ENCODE assay signal across 8 cellular contexts in genomic region chr12:66188584-66189475, GRCh38. TPM values are rescaled to one million over a fixed set of nuclear protein-coding genes. Genes with fewer than 3 reads are reported as not detected.
DNase-seq lines count a peak whose midpoint lies in the region; TF ChIP-seq lines count a peak whose summit lies in the region.

IRAK3 (plus strand) TSS chr12:66189214; CDS start chr12:66189300, 86 bp downstream.

- no peak within 1 kb of the TSS for H3K9ac ChIP-seq in MM.1S (ENCODE audit: low read length)

- H3F3A ChIP-seq in MM.1S (ENCODE audit: insufficient read depth, low read length): no peaks in the 10 kb centered on the region

- H3K36me3 Mint-ChIP-seq in glutamatergic neuron (ENCODE audit: unreplicated experiment) (peaks cover 11% of the 10 kb centered on the region), osteocyte (ENCODE audit: unreplicated experiment) (no peaks in the 10 kb centered on the region)

- H3K27ac Mint-ChIP-seq in glutamatergic neuron (ENCODE audit: unreplicated experiment) (no peak within 1 kb of the TSS), osteocyte (ENCODE audit: unreplicated experiment) (no peak within 1 kb of the TSS)

- no peaks in the 10 kb centered on the region for H3K79me2 ChIP-seq in MM.1S (ENCODE audit: low read length)

- TF ChIP-seq CTCF in glutamatergic neuron (IDR thresholded peaks at IDR 0.05; ENCODE audit: partially characterized antibody, unreplicated experiment) (no peak), osteocyte (IDR thresholded peaks at IDR 0.05) (no peak), MM.1S (IDR thresholded peaks at IDR 0.05; ENCODE audit: low read length) (no peak)

- H3K27ac ChIP-seq in MM.1S (ENCODE audit: low read length): no peak within 1 kb of the TSS

- H3K4me3 Mint-ChIP-seq in glutamatergic neuron (ENCODE audit: unreplicated experiment) (peak within 1 kb of the TSS; percentile 89), osteocyte (ENCODE audit: unreplicated experiment) (peak within 1 kb of the TSS; percentile 52)

- in situ Hi-C loops in HAP-1 (cut with MboI; ENCODE audit: low sequenced_read_pairs): no loop called here

- no peaks in the 10 kb centered on the region for H3K4me1 Mint-ChIP-seq in glutamatergic neuron (ENCODE audit: low read depth, unreplicated experiment)
- H3K4me1 Mint-ChIP-seq in osteocyte (ENCODE audit: unreplicated experiment): no peaks in the 10 kb centered on the region

- H3K9me3 ChIP-seq in HAP-1 (no peaks in the 10 kb centered on the region), MM.1S (replicated peaks; ENCODE audit: insufficient read depth, low read length) (no peaks in the 10 kb centered on the region)

- DNase-seq in NCI-H1105 treated with DMSO at 0.1 percent for 48 hours (lab: John Stamatoyannopoulos, UW) (peak; percentile 4), NCI-H1105 (lab: John Stamatoyannopoulos, UW) (no peak), HAP-1 (ENCODE audit: low spot score in 2 of 2) (peak in 1 of 2 experiments; percentile 35), NCI-H2029 treated with DMSO at 0.1 percent for 48 hours (lab: John Stamatoyannopoulos, UW) (peak; percentile 25), activated gamma-delta T cell treated with Interleukin-2 at 50 U/mL for 16 hours (peak; percentile 12), glutamatergic neuron (peak; percentile 59), osteocyte (ENCODE audit: extremely low spot score, unreplicated experiment) (peak; percentile 83), MM.1S (no peak)

- H3K4me1 ChIP-seq in HAP-1: no peaks in the 10 kb centered on the region
- no peaks in the 10 kb centered on the region for H3K4me1 ChIP-seq in MM.1S (ENCODE audit: low read length)

- H3K36me3 ChIP-seq in HAP-1 (replicated peaks): no peaks in the 10 kb centered on the region
- H3K36me3 ChIP-seq in MM.1S (replicated peaks; ENCODE audit: insufficient read depth, low read length): no peaks in the 10 kb centered on the region

- H3K27me3 Mint-ChIP-seq in glutamatergic neuron (ENCODE audit: unreplicated experiment) (peaks cover 2% of the 10 kb centered on the region), osteocyte (ENCODE audit: unreplicated experiment) (peaks cover 18% of the 10 kb centered on the region)

- H3K9me3 Mint-ChIP-seq in glutamatergic neuron (ENCODE audit: unreplicated experiment) (peaks cover 6% of the 10 kb centered on the region), osteocyte (ENCODE audit: unreplicated experiment) (peaks cover 7% of the 10 kb centered on the region)

- no peaks in the 10 kb centered on the region for H3K9me2 ChIP-seq in MM.1S (replicated peaks; ENCODE audit: insufficient read depth, low read length)

- H3K27me3 ChIP-seq in HAP-1 (ENCODE audit: low read depth) (peaks cover 8% of the 10 kb centered on the region; the same call in 1 of the 2 replicates), MM.1S (replicated peaks; ENCODE audit: insufficient read depth, low read length) (no peaks in the 10 kb centered on the region)

- H2AFZ ChIP-seq in MM.1S (ENCODE audit: low read length): no peak within 1 kb of the TSS

- H3K4me3 ChIP-seq in HAP-1: peak within 1 kb of the TSS; percentile 9; the same call in 1 of the 2 replicates
- no peak within 1 kb of the TSS for H3K4me3 ChIP-seq in MM.1S (ENCODE audit: low read length)

- H4K20me1 ChIP-seq in MM.1S (ENCODE audit: insufficient read depth, low read length): no peaks in the 10 kb centered on the region

- no peak within 1 kb of the TSS for H3K4me2 ChIP-seq in MM.1S (ENCODE audit: low read depth, low read length)

RNA-seq across cellular contexts. Expression of gene IRAK3, which starts in this region (rescaled TPM):
- 3.9 TPM for total RNA-seq in glutamatergic neuron (ENCODE audit: unreplicated experiment)
- total RNA-seq in osteocyte: 0.21 and 0.32 TPM in 2 replicates

Comparison
In these comparisons a context has a peak if more than half of its experiments do, and no peak if none do; other contexts are left out.
1. DNase-seq: peak in NCI-H1105 treated with DMSO at 0.1 percent for 48 hours (single experiment), NCI-H2029 treated with DMSO at 0.1 percent for 48 hours (single experiment), activated gamma-delta T cell treated with Interleukin-2 at 50 U/mL for 16 hours (single experiment) and glutamatergic neuron (single experiment); none in NCI-H1105 (single experiment) and MM.1S (single experiment).
2. Peak in DNase-seq in osteocyte; RNA of the gene not detected or under 1 TPM.